Comparison of ENCODE assay signal across 21 cellular contexts in genomic region chr14:96754162-96754844, GRCh38. TPM values are rescaled to one million over a fixed set of nuclear protein-coding genes. Genes with fewer than 3 reads are reported as not detected.
A peak's percentile ranks its signal among the peaks of the same experiment; 100 is the strongest.
DNase-seq lines count a peak whose midpoint lies in the region; ATAC-seq, FAIRE-seq and TF ChIP-seq lines count a peak whose summit lies in the region.
"Had no signal": no experiment of that assay in that cellular context is flagged by ENCODE, and none has a peak within 500 bp of the region (broad histone marks: within the 10 kb centered on the region; RNA-seq: fewer than 3 reads in every experiment).

No MANE protein-coding gene starts in this region.

- no TSS peak for BruUV-seq in HepG2 (replicated peaks; lab: Mats Ljungman, UMichigan)

- WGBS in HepG2 (ENCODE audit: low lambda C conversion rate), result 59% methylated on average over 8 of the region's 8 CpGs
- WGBS in right lobe of liver (ENCODE audit: insufficient coverage, low coverage, low lambda C conversion rate, missing lambda C conversion rate), result 93% methylated on average over 6 of the region's 8 CpGs

- peaks cover 0 to 10% of the 10 kb centered on the region in 2 experiments; a peak in 3 of 5 replicates for H3K27me3 ChIP-seq in HepG2 (ENCODE audit: control insufficient read depth in 1 of 2, insufficient read depth in 2 of 2, low read length in 2 of 2)
- H3K27me3 ChIP-seq in right lobe of liver, result no peaks in the 10 kb centered on the region
- peaks cover 4% of the 10 kb centered on the region for H3K27me3 ChIP-seq in RWPE2 (ENCODE audit: insufficient read depth, poor library complexity, severe bottlenecking)
- peaks cover 16% of the 10 kb centered on the region for H3K27me3 ChIP-seq in foreskin keratinocyte
- H3K27me3 ChIP-seq: body of pancreas, ovary had no signal

- no peak for TF ChIP-seq POLR2A in HepG2 (IDR thresholded peaks at IDR 0.05; ENCODE audit: insufficient read depth in 1 of 2, low read depth in 2 of 2, low read length in 2 of 2)
- no peak for TF ChIP-seq POLR2A in right lobe of liver (IDR thresholded peaks at IDR 0.05)

- ATAC-seq in HepG2 (no peak; the same call in 2 of the 3 replicates), right lobe of liver (no peak), RWPE2 (ENCODE audit: low read depth) (peak; percentile 77), foreskin keratinocyte (peak; percentile 74)
- ATAC-seq: activated CD8-positive, alpha-beta T cell treated with anti-CD3 and anti-CD28 coated beads, Interleukin-2, amount 10 ng/mL, durations not matched to agents 7 days and 5 days; activated T-cell treated with anti-CD3 and anti-CD28 coated beads, Interleukin-2, amount 50 U/mL, for 72 hours; body of pancreas; gastroesophageal sphincter; upper lobe of right lung had no signal

- in situ Hi-C loops in HepG2 (cut with HindIII; ENCODE audit: extremely low pct_ligation_motif_present, low pct_unique_long_range_greater_than_20kb), result no loop called here
- in situ Hi-C loops in GM13976 (cut with MboI; ENCODE audit: low sequenced_read_pairs, unreplicated experiment), result no loop called here

- H3K27ac ChIP-seq in HepG2 (ENCODE audit: extremely low read length, insufficient read depth, low read length), result no peak overlapping the region
- no peak overlapping the region for H3K27ac ChIP-seq in right lobe of liver
- no peak overlapping the region for H3K27ac ChIP-seq in RWPE2 (ENCODE audit: poor library complexity, severe bottlenecking)
- H3K27ac ChIP-seq in foreskin keratinocyte, result no peak overlapping the region
- H3K27ac ChIP-seq: body of pancreas, gastroesophageal sphincter, KMS-11, left ventricle myocardium inferior, ovary, upper lobe of right lung had no signal

- TF ChIP-seq RAD21 in HepG2 (CRISPR knock-in tag; IDR thresholded peaks at IDR 0.05), result no peak

- no peaks in the 10 kb centered on the region for H4K20me1 ChIP-seq in HepG2 (ENCODE audit: insufficient read depth, low read length)

- H3K36me3 ChIP-seq in HepG2 (replicated peaks in 1 of 2; ENCODE audit: control insufficient read depth in 1 of 2, insufficient read depth in 2 of 2, low read length in 2 of 2), result no peaks in the 10 kb centered on the region
- no peaks in the 10 kb centered on the region for H3K36me3 ChIP-seq in right lobe of liver
- H3K36me3 ChIP-seq in RWPE2 (ENCODE audit: low read depth), result no peaks in the 10 kb centered on the region
- H3K36me3 ChIP-seq: gastroesophageal sphincter, left ventricle myocardium inferior, ovary, upper lobe of right lung had no signal

- TF ChIP-seq CTCF in HepG2 (CRISPR knock-in tag; IDR thresholded peaks at IDR 0.05), result no peak
- no peak for TF ChIP-seq CTCF in right lobe of liver (IDR thresholded peaks at IDR 0.05)
- no peak for TF ChIP-seq CTCF in RWPE2 (IDR thresholded peaks at IDR 0.05; ENCODE audit: poor library complexity, severe bottlenecking)
- TF ChIP-seq CTCF in foreskin keratinocyte (conservative IDR thresholded peaks at IDR 0.05), result no peak
- no peak for TF ChIP-seq CTCF in GM13976 (IDR thresholded peaks at IDR 0.05; ENCODE audit: borderline replicate concordance, control extremely low read depth, extremely low read depth, insufficient read depth, missing control alignments)

- H3K4me3 ChIP-seq in HepG2 (replicated peaks in 1 of 3; ENCODE audit: insufficient read depth in 1 of 3, low read depth in 2 of 3, low read length in 3 of 3), result no peak overlapping the region
- no peak overlapping the region for H3K4me3 ChIP-seq in right lobe of liver
- no peak overlapping the region for H3K4me3 ChIP-seq in RWPE2 (ENCODE audit: severe bottlenecking)
- H3K4me3 ChIP-seq: body of pancreas, gastroesophageal sphincter, left ventricle myocardium inferior, ovary, upper lobe of right lung had no signal

- intact Hi-C loops in HepG2 (cut with micrococcal nuclease; ENCODE audit: unreplicated experiment) (no loop called here), right lobe of liver (cut with DNase I) (no loop called here)

- no peak overlapping the region for H3K4me2 ChIP-seq in HepG2 (ENCODE audit: low read depth, low read length)
- H3K4me2 ChIP-seq: KMS-11 had no signal

- 0 out of 2 replicates have a peak, but pooled peaks cover 5% of the 10 kb centered on the region for H3K4me1 ChIP-seq in HepG2 (ENCODE audit: insufficient read depth, low read length)
- H3K4me1 ChIP-seq in right lobe of liver, result no peaks in the 10 kb centered on the region
- H3K4me1 ChIP-seq in RWPE2 (ENCODE audit: insufficient read depth, poor library complexity, severe bottlenecking), result no peaks in the 10 kb centered on the region
- H3K4me1 ChIP-seq in foreskin keratinocyte, result no peaks in the 10 kb centered on the region
- H3K4me1 ChIP-seq: body of pancreas, gastroesophageal sphincter, left ventricle myocardium inferior, upper lobe of right lung had no signal

- POLR2A ChIA-PET in HepG2 (lab: Yijun Ruan, JAX), result no interaction called here

- no peak overlapping the region for H3K9ac ChIP-seq in HepG2 (ENCODE audit: insufficient read depth, low read depth, low read length)
- H3K9ac ChIP-seq: KMS-11 had no signal

- no peaks in the 10 kb centered on the region for H3K79me2 ChIP-seq in HepG2 (ENCODE audit: insufficient read depth, low read length)

- DNase-seq in HepG2 (ENCODE audit: low spot score) (no peak), right lobe of liver (no peak), RWPE2 (ENCODE audit: low spot score) (no peak), foreskin keratinocyte (peak in 1 of 2 donors; percentile 52), GM13976 (ENCODE audit: low spot score) (no peak), NCI-H526 (lab: John Stamatoyannopoulos, UW) (no peak), NCI-H446 treated with DMSO at 0.1 percent for 48 hours (lab: John Stamatoyannopoulos, UW) (no peak)
- no peak for DNase-seq in activated CD4-positive, CD25-positive, alpha-beta regulatory T cell (lab: John Stamatoyannopoulos, UW)
- DNase-seq: activated CD8-positive, alpha-beta T cell treated with anti-CD3 and anti-CD28 coated beads, Interleukin-2, amount 10 ng/mL, durations not matched to agents 7 days and 5 days; activated T-cell treated with anti-CD3 and anti-CD28 coated beads, Interleukin-2, amount 50 U/mL, for 72 hours; body of pancreas; CD4-positive, alpha-beta memory T cell; DND-41; erythroblast; GOT3; left ventricle myocardium inferior; NCI-H1105 treated with DMSO at 0.1 percent for 48 hours; ovary; upper lobe of right lung had no signal

- CTCF ChIA-PET in HepG2 (lab: Yijun Ruan, JAX; ENCODE audit: low intra/inter-chr PET ratio, low total read pairs), result no interaction called here

- no peak for FAIRE-seq in HepG2 (lab: Jason Lieb, UNC)

- no peak overlapping the region for H2AFZ ChIP-seq in HepG2 (ENCODE audit: low read length)

- TF ChIP-seq EP300 in HepG2 (IDR thresholded peaks at IDR 0.05; ENCODE audit: low read depth in 2 of 2, low read length in 2 of 2), result no peak
- TF ChIP-seq EP300 in HepG2 (CRISPR knock-in tag; IDR thresholded peaks at IDR 0.05; ENCODE audit: borderline replicate concordance), result no peak

- H3K9me3 ChIP-seq in HepG2 (ENCODE audit: low read length) (no peaks in the 10 kb centered on the region), right lobe of liver (no peaks in the 10 kb centered on the region), RWPE2 (ENCODE audit: severe bottlenecking) (no peaks in the 10 kb centered on the region)
- H3K9me3 ChIP-seq: body of pancreas, gastroesophageal sphincter, left ventricle myocardium inferior, ovary, upper lobe of right lung had no signal

TF ChIP-seq in HepG2, 621 proteins besides CTCF, POLR2A, EP300 and RAD21:
- TF ChIP-seq ZNF143 (CRISPR knock-in tag; IDR thresholded peaks at IDR 0.05) (peak; percentile 73), ZNF644 (CRISPR knock-in tag; IDR thresholded peaks at IDR 0.05; ENCODE audit: low read depth) (0 out of 2 replicates have a peak, but pooled peaks have one; percentile 31), THAP11 (CRISPR knock-in tag; IDR thresholded peaks at IDR 0.05) (peak; percentile 83), JDP2 (CRISPR knock-in tag; IDR thresholded peaks at IDR 0.05; ENCODE audit: borderline replicate concordance) (no peak)

RNA-seq across cellular contexts. Expression of gene VRK1, which starts 42.9 kb away (rescaled TPM):
- total RNA-seq in HepG2 (2016; rRNA removed; fragmentation: Illumina TruSeq; extraction: Trizol) (51.3 and 60.9 TPM in 2 replicates), right lobe of liver (1 to 10 TPM; 1.8 to 6.9 (median 3.8) TPM), foreskin keratinocyte (47.2 and 66.4 TPM in 2 replicates)
- total RNA-seq in HepG2 (2016; cell fraction: cytosol; rRNA removed; fragmentation: Illumina TruSeq; extraction: Trizol; ENCODE audit: low read depth), result 159 and 190 TPM in 2 replicates
- 58.7 and 61.0 TPM in 2 replicates for total RNA-seq in HepG2 (2016; cell fraction: insoluble cytoplasmic fraction; rRNA removed; fragmentation: Illumina TruSeq; extraction: Trizol)
- 78.3 and 96.8 TPM in 2 replicates for total RNA-seq in HepG2 (2016; cell fraction: membrane; rRNA removed; fragmentation: Illumina TruSeq; extraction: Trizol)
- total RNA-seq in HepG2 (2016; cell fraction: nucleus; rRNA removed; fragmentation: Illumina TruSeq; extraction: Trizol), result 51.3 and 54.6 TPM in 2 replicates
- polyA plus RNA-seq in HepG2 (2011; rRNA removed) (3.3 and 7.9 TPM in 2 replicates), foreskin keratinocyte (39.9 and 54.1 TPM in 2 replicates)
- 3.5 and 3.7 TPM in 2 replicates for polyA plus RNA-seq in HepG2 (2011; cell fraction: cytosol; rRNA removed)
- polyA plus RNA-seq in HepG2 (2011; cell fraction: nucleus; rRNA removed), result 2.5 and 4.9 TPM in 2 replicates
- polyA plus RNA-seq in HepG2 (2012), result 6.0 and 14.0 TPM in 2 replicates
- polyA plus RNA-seq in HepG2 (2016; cell fraction: cytosol; fragmentation: Illumina TruSeq; extraction: Trizol; ENCODE audit: low read depth), result 3.9 and 4.2 TPM in 2 replicates
- 50.3 and 57.0 TPM in 2 replicates for polyA plus RNA-seq in HepG2 (2016; cell fraction: insoluble cytoplasmic fraction; fragmentation: Illumina TruSeq; extraction: Trizol; ENCODE audit: low read depth)
- 4.0 and 6.2 TPM in 2 replicates for polyA plus RNA-seq in HepG2 (2016; cell fraction: membrane; fragmentation: Illumina TruSeq; extraction: Trizol; ENCODE audit: low read depth)
- 26.4 and 41.3 TPM in 2 replicates for polyA plus RNA-seq in HepG2 (2016; cell fraction: nucleus; fragmentation: Illumina TruSeq; extraction: Trizol; ENCODE audit: insufficient read depth, low read depth)
- polyA minus RNA-seq in HepG2 (2011; rRNA and poly(A)+ RNA removed; ENCODE audit: low replicate concordance), result 4.6 and 22.0 TPM in 2 replicates
- 11.9 and 12.9 TPM in 2 replicates for polyA minus RNA-seq in HepG2 (2011; cell fraction: cytosol; rRNA and poly(A)+ RNA removed)
- polyA minus RNA-seq in HepG2 (2011; cell fraction: nucleus; rRNA and poly(A)+ RNA removed), result 30.6 TPM in 2 replicates

Comparison
In these comparisons a context has a peak if more than half of its experiments do, and no peak if none do; other contexts are left out.
1. ATAC-seq: peak in RWPE2 (single experiment) and foreskin keratinocyte (single experiment); none in HepG2 (single experiment) and right lobe of liver (0 of 4).